17 cellular contexts compared by ENCODE assay signal in the genomic region with DNA sequence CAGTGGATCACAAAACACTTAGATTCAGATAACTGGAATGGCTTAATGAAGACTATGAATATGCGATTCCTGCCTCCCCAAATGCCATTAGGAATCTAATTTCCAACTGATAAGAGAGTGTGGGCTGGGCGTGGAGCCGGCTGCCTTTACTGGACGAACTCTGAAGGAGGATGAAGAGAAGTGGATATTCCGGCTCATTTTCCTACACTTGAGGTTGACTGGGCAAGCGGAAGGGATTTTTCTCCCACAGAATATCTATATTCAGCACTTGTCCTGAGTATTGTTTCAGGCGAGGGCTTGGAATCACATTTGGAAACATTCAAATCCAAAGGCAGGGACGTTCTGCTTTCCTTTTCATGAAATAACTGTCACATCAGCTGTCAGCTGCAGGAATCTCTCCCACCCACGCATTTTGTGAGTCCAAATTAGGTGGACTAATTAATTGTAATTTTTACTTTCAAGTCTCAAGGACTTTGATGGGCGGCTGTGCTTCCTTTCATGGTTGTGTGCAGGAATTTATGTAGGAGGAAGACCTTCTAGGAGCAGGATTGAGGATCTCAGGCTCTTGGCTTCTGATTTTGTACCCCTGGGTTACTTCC.
DNase-seq lines count a peak whose midpoint lies in the region; ATAC-seq and TF ChIP-seq lines count a peak whose summit lies in the region.
"Had no signal": no experiment of that assay in that cellular context is flagged by ENCODE, and none has a peak within 500 bp of the region (broad histone marks: within the 10 kb centered on the region; RNA-seq: fewer than 3 reads in every experiment).

No MANE protein-coding gene starts in this region.

- H3K9me3 Mint-ChIP-seq in stimulated activated naive CD8-positive, alpha-beta T cell treated with anti-CD3 and anti-CD28 coated beads, Interleukin-15, Interleukin-2, amounts not matched to agents 100 ng/mL and 50 ng/mL, for 24 hours, result peaks cover 7% of the 10 kb centered on the region
- peaks cover 10 to 12% of the 10 kb centered on the region in 2 donors for H3K9me3 Mint-ChIP-seq in stimulated activated naive CD8-positive, alpha-beta T cell treated with anti-CD3 and anti-CD28 coated beads, Interleukin-15, amount 100 ng/mL, for 72 hours
- H3K9me3 Mint-ChIP-seq in nephron progenitor cell, result peaks cover 10% of the 10 kb centered on the region
- H3K9me3 Mint-ChIP-seq in activated T-helper 1 cell treated with anti-CD3 and anti-CD28 coated beads, Interleukin-12 subunit alpha, Interleukin-12 subunit beta, Interleukin-2, Interleukin-4 antibody, amounts not matched to agents 30 ng/mL and 10 ng/mL and 1 ng/mL, durations not matched to agents 14 hours and 24 hours and 36 hours, result no peaks in the 10 kb centered on the region

- peaks cover 18% of the 10 kb centered on the region for H3K4me1 ChIP-seq in endocrine pancreas (ENCODE audit: control insufficient read depth, insufficient read depth, low read length)

- no peak overlapping the region for H3K4me3 Mint-ChIP-seq in stimulated activated naive CD8-positive, alpha-beta T cell treated with anti-CD3 and anti-CD28 coated beads, Interleukin-15, Interleukin-2, amounts not matched to agents 100 ng/mL and 50 ng/mL, for 24 hours
- H3K4me3 Mint-ChIP-seq in stimulated activated naive CD8-positive, alpha-beta T cell treated with anti-CD3 and anti-CD28 coated beads, Interleukin-15, amount 100 ng/mL, for 72 hours, result no peak overlapping the region
- peak overlapping the region; percentile 9 for H3K4me3 Mint-ChIP-seq in nephron progenitor cell
- no peak overlapping the region for H3K4me3 Mint-ChIP-seq in activated T-helper 1 cell treated with anti-CD3 and anti-CD28 coated beads, Interleukin-12 subunit alpha, Interleukin-12 subunit beta, Interleukin-2, Interleukin-4 antibody, amounts not matched to agents 30 ng/mL and 10 ng/mL and 1 ng/mL, durations not matched to agents 14 hours and 24 hours and 36 hours

- H3K27me3 Mint-ChIP-seq in stimulated activated naive CD8-positive, alpha-beta T cell treated with anti-CD3 and anti-CD28 coated beads, Interleukin-15, Interleukin-2, amounts not matched to agents 100 ng/mL and 50 ng/mL, for 24 hours, result no peaks in the 10 kb centered on the region
- no peaks in the 10 kb centered on the region for H3K27me3 Mint-ChIP-seq in stimulated activated naive CD8-positive, alpha-beta T cell treated with anti-CD3 and anti-CD28 coated beads, Interleukin-15, amount 100 ng/mL, for 72 hours
- H3K27me3 Mint-ChIP-seq in nephron progenitor cell (ENCODE audit: low read depth, poor library complexity), result peaks cover 20% of the 10 kb centered on the region
- no peaks in the 10 kb centered on the region for H3K27me3 Mint-ChIP-seq in activated T-helper 1 cell treated with anti-CD3 and anti-CD28 coated beads, Interleukin-12 subunit alpha, Interleukin-12 subunit beta, Interleukin-2, Interleukin-4 antibody, amounts not matched to agents 30 ng/mL and 10 ng/mL and 1 ng/mL, durations not matched to agents 14 hours and 24 hours and 36 hours (ENCODE audit: insufficient read depth)

- H3K27me3 ChIP-seq in endocrine pancreas (ENCODE audit: control insufficient read depth, insufficient read depth, low read length) (no peaks in the 10 kb centered on the region), H7 (ENCODE audit: control insufficient read depth, insufficient read depth, low read length) (no peaks in the 10 kb centered on the region)
- H3K27me3 ChIP-seq: brain microvascular endothelial cell, suprapubic skin had no signal

- no peak for DNase-seq in stimulated activated naive CD8-positive, alpha-beta T cell treated with anti-CD3 and anti-CD28 coated beads, Interleukin-15, amount 100 ng/mL, for 72 hours
- DNase-seq in nephron progenitor cell (no peak), H7 (no peak), NCI-H1694 treated with DMSO at 0.1 percent for 48 hours (lab: John Stamatoyannopoulos, UW) (no peak), NCI-H128 (lab: John Stamatoyannopoulos, UW; ENCODE audit: unreplicated experiment) (no peak)
- DNase-seq in activated T-helper 1 cell treated with anti-CD3 and anti-CD28 coated beads, Interleukin-12 subunit alpha, Interleukin-12 subunit beta, Interleukin-2, Interleukin-4 antibody, amounts not matched to agents 30 ng/mL and 10 ng/mL and 1 ng/mL, durations not matched to agents 14 hours and 24 hours and 36 hours (ENCODE audit: low spot score), result no peak
- DNase-seq: activated CD8-positive, alpha-beta memory T cell treated with anti-CD3 and anti-CD28 coated beads for 24 hours; activated effector memory CD4-positive, alpha-beta T cell treated with Interleukin-2 at 50 U/mL for 16 hours; brain microvascular endothelial cell; foreskin melanocyte; mesenchymal stem cell; NCI-H510A; nucleus accumbens; PC-3 had no signal

- peaks cover 68% of the 10 kb centered on the region for H3K4me1 Mint-ChIP-seq in stimulated activated naive CD8-positive, alpha-beta T cell treated with anti-CD3 and anti-CD28 coated beads, Interleukin-15, Interleukin-2, amounts not matched to agents 100 ng/mL and 50 ng/mL, for 24 hours (ENCODE audit: low read depth)
- H3K4me1 Mint-ChIP-seq in stimulated activated naive CD8-positive, alpha-beta T cell treated with anti-CD3 and anti-CD28 coated beads, Interleukin-15, amount 100 ng/mL, for 72 hours, result peaks cover 61% of the 10 kb centered on the region
- peaks cover 49% of the 10 kb centered on the region for H3K4me1 Mint-ChIP-seq in nephron progenitor cell
- peaks cover 14% of the 10 kb centered on the region for H3K4me1 Mint-ChIP-seq in activated T-helper 1 cell treated with anti-CD3 and anti-CD28 coated beads, Interleukin-12 subunit alpha, Interleukin-12 subunit beta, Interleukin-2, Interleukin-4 antibody, amounts not matched to agents 30 ng/mL and 10 ng/mL and 1 ng/mL, durations not matched to agents 14 hours and 24 hours and 36 hours (ENCODE audit: low read depth)

- H3K27ac Mint-ChIP-seq in stimulated activated naive CD8-positive, alpha-beta T cell treated with anti-CD3 and anti-CD28 coated beads, Interleukin-15, Interleukin-2, amounts not matched to agents 100 ng/mL and 50 ng/mL, for 24 hours, result peak overlapping the region; percentile 2
- H3K27ac Mint-ChIP-seq in stimulated activated naive CD8-positive, alpha-beta T cell treated with anti-CD3 and anti-CD28 coated beads, Interleukin-15, amount 100 ng/mL, for 72 hours, result no peak overlapping the region
- peak overlapping the region; percentile 30 for H3K27ac Mint-ChIP-seq in nephron progenitor cell
- H3K27ac Mint-ChIP-seq in activated T-helper 1 cell treated with anti-CD3 and anti-CD28 coated beads, Interleukin-12 subunit alpha, Interleukin-12 subunit beta, Interleukin-2, Interleukin-4 antibody, amounts not matched to agents 30 ng/mL and 10 ng/mL and 1 ng/mL, durations not matched to agents 14 hours and 24 hours and 36 hours, result no peak overlapping the region

- no peaks in the 10 kb centered on the region for H3K36me3 Mint-ChIP-seq in stimulated activated naive CD8-positive, alpha-beta T cell treated with anti-CD3 and anti-CD28 coated beads, Interleukin-15, Interleukin-2, amounts not matched to agents 100 ng/mL and 50 ng/mL, for 24 hours (ENCODE audit: low read depth)
- peaks cover 11% of the 10 kb centered on the region for H3K36me3 Mint-ChIP-seq in nephron progenitor cell (ENCODE audit: low read depth)
- peaks cover 2% of the 10 kb centered on the region for H3K36me3 Mint-ChIP-seq in activated T-helper 1 cell treated with anti-CD3 and anti-CD28 coated beads, Interleukin-12 subunit alpha, Interleukin-12 subunit beta, Interleukin-2, Interleukin-4 antibody, amounts not matched to agents 30 ng/mL and 10 ng/mL and 1 ng/mL, durations not matched to agents 14 hours and 24 hours and 36 hours (ENCODE audit: low read depth)

- TF ChIP-seq CTCF in nephron progenitor cell (IDR thresholded peaks at IDR 0.05), result no peak

- intact Hi-C loops in activated T-helper 1 cell treated with anti-CD3 and anti-CD28 coated beads, Interleukin-12 subunit alpha, Interleukin-12 subunit beta, Interleukin-2, Interleukin-4 antibody, amounts not matched to agents 30 ng/mL and 10 ng/mL and 1 ng/mL, durations not matched to agents 14 hours and 24 hours and 36 hours (cut with micrococcal nuclease), result no loop called here

- H3K4me3 ChIP-seq in endocrine pancreas (ENCODE audit: control insufficient read depth, insufficient read depth, low read length), result no peak overlapping the region
- H3K4me3 ChIP-seq in H7 (ENCODE audit: insufficient read depth, low read depth, low read length), result no peak overlapping the region
- H3K4me3 ChIP-seq: suprapubic skin had no signal

- H3K9ac ChIP-seq in endocrine pancreas (ENCODE audit: control insufficient read depth, insufficient read depth, low read length), result peak overlapping the region; percentile 31

- no peak for ATAC-seq in stimulated activated naive CD8-positive, alpha-beta T cell treated with anti-CD3 and anti-CD28 coated beads, Interleukin-15, amount 100 ng/mL, for 72 hours

- H3K36me3 ChIP-seq in endocrine pancreas (ENCODE audit: control insufficient read depth, insufficient read depth, low read length) (no peaks in the 10 kb centered on the region), H7 (replicated peaks; ENCODE audit: control insufficient read depth, insufficient read depth, low read length) (no peaks in the 10 kb centered on the region)
- H3K36me3 ChIP-seq: brain microvascular endothelial cell, suprapubic skin had no signal

- no peaks in the 10 kb centered on the region for H3K9me3 ChIP-seq in endocrine pancreas (ENCODE audit: control insufficient read depth, low read length)
- H3K9me3 ChIP-seq: suprapubic skin had no signal

Comparison
In these comparisons a context has a peak if more than half of its experiments do, and no peak if none do; other contexts are left out.
1. H3K27ac Mint-ChIP-seq: peak in stimulated activated naive CD8-positive, alpha-beta T cell treated with anti-CD3 and anti-CD28 coated beads, Interleukin-15, Interleukin-2, amounts not matched to agents 100 ng/mL and 50 ng/mL, for 24 hours (single experiment) and nephron progenitor cell (single experiment); none in stimulated activated naive CD8-positive, alpha-beta T cell treated with anti-CD3 and anti-CD28 coated beads, Interleukin-15, amount 100 ng/mL, for 72 hours (0 of 2) and activated T-helper 1 cell treated with anti-CD3 and anti-CD28 coated beads, Interleukin-12 subunit alpha, Interleukin-12 subunit beta, Interleukin-2, Interleukin-4 antibody, amounts not matched to agents 30 ng/mL and 10 ng/mL and 1 ng/mL, durations not matched to agents 14 hours and 24 hours and 36 hours (single experiment).